8 cellular contexts compared by ENCODE assay signal in the genomic region with DNA sequence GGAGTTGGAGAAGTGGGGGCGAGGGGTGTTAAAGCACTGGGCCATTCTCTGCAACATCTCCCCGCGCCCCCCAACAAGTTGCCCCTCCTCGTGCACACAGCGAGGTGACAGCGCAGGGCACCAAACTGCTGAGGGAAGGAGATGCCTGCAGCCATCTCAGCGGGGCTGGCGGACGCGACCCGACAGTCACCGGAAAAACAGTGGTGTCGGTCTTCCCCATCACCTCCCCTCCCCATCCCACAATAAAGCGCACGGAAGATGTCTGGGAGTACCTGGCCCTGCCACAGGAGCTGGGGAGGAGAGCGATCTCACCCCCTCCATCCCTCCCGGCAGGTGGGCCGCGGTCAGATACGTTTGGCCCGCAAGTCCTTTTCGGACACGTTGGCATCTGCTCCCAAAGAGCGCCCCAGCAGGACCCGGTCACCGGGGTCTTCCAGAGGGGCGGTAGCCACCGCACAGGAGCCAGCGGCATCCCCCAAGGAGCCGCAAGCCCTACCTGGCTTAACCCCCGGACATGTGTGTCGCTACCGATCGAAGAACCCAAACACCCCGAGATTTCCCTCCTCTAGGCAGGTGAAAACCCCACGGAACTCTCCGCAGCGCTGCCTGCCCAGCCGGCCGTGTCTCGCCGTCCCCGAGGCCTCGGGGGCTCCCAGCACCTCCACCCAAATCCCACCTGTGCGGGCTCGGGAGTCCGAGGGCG. TPM values are rescaled to one million over a fixed set of nuclear protein-coding genes. Genes with fewer than 3 reads are reported as not detected.
DNase-seq lines count a peak whose midpoint lies in the region; ATAC-seq and TF ChIP-seq lines count a peak whose summit lies in the region.

No MANE protein-coding gene starts in this region.

- DNase-seq in activated naive CD4-positive, alpha-beta T cell treated with anti-CD3 and anti-CD28 coated beads, Interleukin-2, amount 10 ng/mL, durations not matched to agents 7 days and 5 days, result no peak
- DNase-seq in activated naive CD4-positive, alpha-beta T cell (lab: John Stamatoyannopoulos, UW), result no peak
- DNase-seq in SJSA1 (ENCODE audit: low read depth in 1 of 2, low spot score in 2 of 2) (no peak), foreskin keratinocyte (no peak), gastrocnemius medialis (no peak), midbrain (lab: John Stamatoyannopoulos, UW) (no peak)
- DNase-seq in stimulated activated CD4-positive, alpha-beta T cell treated with anti-CD3 and anti-CD28 coated beads, Interleukin-12 subunit alpha, Interleukin-12 subunit beta, amount 100 ng/mL, for 4 hours, result no peak
- DNase-seq in central memory CD4-positive, alpha-beta T cell, result no peak

- H3K27me3 Mint-ChIP-seq in activated naive CD4-positive, alpha-beta T cell treated with anti-CD3 and anti-CD28 coated beads, Interleukin-2, amount 10 ng/mL, durations not matched to agents 7 days and 5 days, result peaks cover 88% of the 10 kb centered on the region

- TF ChIP-seq CTCF in foreskin keratinocyte (conservative IDR thresholded peaks at IDR 0.05) (no peak), gastrocnemius medialis (IDR thresholded peaks at IDR 0.05 in 4 of 5, conservative IDR thresholded peaks at IDR 0.05 in 1 of 5) (no peak)

- no peaks in the 10 kb centered on the region for H3K36me3 Mint-ChIP-seq in activated naive CD4-positive, alpha-beta T cell treated with anti-CD3 and anti-CD28 coated beads, Interleukin-2, amount 10 ng/mL, durations not matched to agents 7 days and 5 days

- in situ Hi-C loops in gastrocnemius medialis (cut with MboI; ENCODE audit: low sequenced_read_pairs in 4 of 4), result loop anchor here in 1 of 4 donors (25.0 kb wide), 1 partner anchor 165 kb away; no protein-coding TSS in a partner anchor

- TF ChIP-seq POLR2A in gastrocnemius medialis (IDR thresholded peaks at IDR 0.05), result no peak

- H3K4me1 Mint-ChIP-seq in activated naive CD4-positive, alpha-beta T cell treated with anti-CD3 and anti-CD28 coated beads, Interleukin-2, amount 10 ng/mL, durations not matched to agents 7 days and 5 days, result peaks cover 16% of the 10 kb centered on the region

- H3K9me3 ChIP-seq in SJSA1 (replicated peaks), result no peaks in the 10 kb centered on the region
- no peaks in the 10 kb centered on the region for H3K9me3 ChIP-seq in gastrocnemius medialis

- CTCF ChIA-PET in activated naive CD4-positive, alpha-beta T cell treated with anti-CD3 and anti-CD28 coated beads, Interleukin-2, amount 10 ng/mL, durations not matched to agents 7 days and 5 days (lab: Charles Lee), result no interaction called here

- no peaks in the 10 kb centered on the region for H3K27me3 ChIP-seq in SJSA1 (replicated peaks)
- no peaks in the 10 kb centered on the region for H3K27me3 ChIP-seq in foreskin keratinocyte
- H3K27me3 ChIP-seq in gastrocnemius medialis, result no peaks in the 10 kb centered on the region

- no peak overlapping the region for H3K27ac Mint-ChIP-seq in activated naive CD4-positive, alpha-beta T cell treated with anti-CD3 and anti-CD28 coated beads, Interleukin-2, amount 10 ng/mL, durations not matched to agents 7 days and 5 days

- ATAC-seq in foreskin keratinocyte (peak; percentile 7), gastrocnemius medialis (no peak)

- intact Hi-C loops in gastrocnemius medialis (cut with DNase I; ENCODE audit: low total_unique reads), result loop anchor here (5.0 kb wide), 2 partner anchors 90 to 180 kb away; a partner anchor contains a TSS

- H3K4me3 Mint-ChIP-seq in activated naive CD4-positive, alpha-beta T cell treated with anti-CD3 and anti-CD28 coated beads, Interleukin-2, amount 10 ng/mL, durations not matched to agents 7 days and 5 days, result peak overlapping the region; percentile 56

- H3K4me3 ChIP-seq in SJSA1 (peak overlapping the region; percentile 75), gastrocnemius medialis (peak overlapping the region; percentile 65 to 80 (median 72))

- no peaks in the 10 kb centered on the region for H3K9me3 Mint-ChIP-seq in activated naive CD4-positive, alpha-beta T cell treated with anti-CD3 and anti-CD28 coated beads, Interleukin-2, amount 10 ng/mL, durations not matched to agents 7 days and 5 days

- H3K4me1 ChIP-seq in SJSA1 (replicated peaks) (peaks cover 30% of the 10 kb centered on the region), foreskin keratinocyte (peaks cover 13% of the 10 kb centered on the region), gastrocnemius medialis (peaks cover 6 to 34% of the 10 kb centered on the region in 2 donors)

- peaks cover 4% of the 10 kb centered on the region; the same call in 1 of the 2 replicates for H3K36me3 ChIP-seq in SJSA1
- no peaks in the 10 kb centered on the region for H3K36me3 ChIP-seq in gastrocnemius medialis

- no peak overlapping the region for H3K27ac ChIP-seq in SJSA1
- no peak overlapping the region for H3K27ac ChIP-seq in foreskin keratinocyte
- H3K27ac ChIP-seq in gastrocnemius medialis, result peak overlapping the region; percentile 66 to 85 (median 83)

RNA-seq across cellular contexts. Expression of a gene that starts 0.8 kb away (rescaled TPM):
- 7.5 and 12.4 TPM in 2 replicates for total RNA-seq in SJSA1 (2014; rRNA removed; shearing (Covaris generic))
- total RNA-seq in foreskin keratinocyte, result 13.5 and 14.7 TPM in 2 replicates
- polyA plus RNA-seq in foreskin keratinocyte, result 2.4 and 2.9 TPM in 2 replicates
- total RNA-seq in gastrocnemius medialis, result 1 to 10 TPM; 1.6 to 4.2 (median 2.6) TPM

Comparison
In these comparisons a context has a peak if more than half of its experiments do, and no peak if none do; other contexts are left out.
1. H3K27ac ChIP-seq: peak in gastrocnemius medialis (4 of 4); none in SJSA1 (single experiment) and foreskin keratinocyte (single experiment).